In the genomic region with DNA sequence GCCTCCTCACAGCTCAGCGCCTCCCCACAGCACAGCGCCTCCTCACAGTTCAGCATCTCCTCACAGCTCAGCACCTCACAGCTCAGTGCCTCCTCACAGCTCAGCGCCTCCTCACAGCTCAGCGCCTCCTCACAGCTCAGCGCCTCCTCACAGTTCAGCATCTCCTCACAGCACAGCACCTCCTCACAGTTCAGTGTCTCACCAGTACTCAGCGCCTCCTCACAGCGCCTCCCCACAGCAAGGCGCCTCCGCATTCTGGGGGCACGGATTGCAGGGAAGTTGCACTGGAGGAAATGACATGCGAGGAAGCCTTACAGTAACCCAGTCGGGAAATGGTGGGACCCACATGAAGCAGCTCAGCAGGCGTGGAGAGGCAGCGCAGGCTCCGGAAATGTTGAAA, we compare ENCODE assay signal across 1 cellular context.
TF ChIP-seq lines count a peak whose summit lies in the region.

No MANE protein-coding gene starts in this region.

TF ChIP-seq in GM23338, 12 proteins besides CTCF, POLR2A, EP300 and RAD21 (continued from another document):
- no peak for TF ChIP-seq EZH2phosphoT487 (IDR thresholded peaks at IDR 0.05; ENCODE audit: unreplicated experiment)
